Comparison of ENCODE assay signal across 18 cellular contexts in the genomic region with DNA sequence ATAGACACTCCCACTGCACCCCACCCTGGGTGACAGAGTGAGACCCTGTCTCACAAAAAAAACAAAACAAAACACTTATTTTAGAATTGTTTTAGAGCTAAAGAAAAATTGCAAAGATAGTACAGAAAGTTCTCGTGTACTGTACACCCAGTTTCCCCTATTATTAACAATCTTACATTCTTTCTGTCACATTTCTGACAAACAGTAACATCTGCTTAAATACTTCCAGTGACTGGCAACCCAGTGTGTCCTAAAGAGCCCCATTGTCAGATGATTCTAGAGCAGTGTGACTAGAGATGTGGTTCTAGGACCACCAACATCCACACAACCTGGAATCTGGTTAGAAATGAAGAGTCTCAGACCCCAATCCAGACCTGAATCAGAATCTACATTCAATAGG.
"Had no signal": no experiment of that assay in that cellular context is flagged by ENCODE, and none has a peak within 500 bp of the region (broad histone marks: within the 10 kb centered on the region; RNA-seq: fewer than 3 reads in every experiment).

No MANE protein-coding gene starts in this region.

- H3K4me1 Mint-ChIP-seq: naive thymus-derived CD8-positive, alpha-beta T cell; nephron progenitor cell; stimulated activated effector memory CD8-positive, alpha-beta T cell treated with anti-CD3 and anti-CD28 coated beads, Interleukin-12 subunit alpha, Interleukin-12 subunit beta, amount 100 ng/mL, for 72 hours had no signal

- H3K27me3 Mint-ChIP-seq: type B pancreatic cell had no signal

- H3K9me3 Mint-ChIP-seq: naive thymus-derived CD8-positive, alpha-beta T cell; stimulated activated effector memory CD8-positive, alpha-beta T cell treated with anti-CD3 and anti-CD28 coated beads, Interleukin-12 subunit alpha, Interleukin-12 subunit beta, amount 100 ng/mL, for 72 hours; type B pancreatic cell had no signal

- DNase-seq: cortex of kidney; hypothalamus; left ventricle myocardium superior; lower lobe of right lung; mucosa of descending colon; naive thymus-derived CD8-positive, alpha-beta T cell; nephron progenitor cell; nucleus accumbens; pancreas; right lobe of liver; stimulated activated CD4-positive, alpha-beta T cell treated with anti-CD3 and anti-CD28 coated beads, Interleukin-2, amount 100 ng/mL, for 24 hours; stimulated activated CD4-positive, alpha-beta T cell treated with anti-CD3 and anti-CD28 coated beads, Interleukin-4, amount 100 ng/mL, for 24 hours; stimulated activated naive CD4-positive, alpha-beta T cell treated with Interleukin-2 at 50 U/mL for 16 hours; stomach; tibial artery had no signal

- H3K36me3 ChIP-seq: lower lobe of right lung, pancreas, right lobe of liver, stomach, tibial artery had no signal

- H3K4me3 ChIP-seq: lower lobe of right lung, mucosa of descending colon, pancreas, right lobe of liver, stomach, tibial artery had no signal

- ATAC-seq: left ventricle myocardium superior; lower lobe of right lung; mucosa of descending colon; naive thymus-derived CD8-positive, alpha-beta T cell; pancreas; stimulated activated effector memory CD8-positive, alpha-beta T cell treated with anti-CD3 and anti-CD28 coated beads, Interleukin-12 subunit alpha, Interleukin-12 subunit beta, amount 100 ng/mL, for 72 hours had no signal

- H3K27me3 ChIP-seq: pancreas, right lobe of liver, stomach, tibial artery had no signal

- H3K27ac ChIP-seq: lower lobe of right lung, pancreas, right lobe of liver, stomach, tibial artery had no signal

- H3K4me3 Mint-ChIP-seq: mesothelial cell of epicardium; naive thymus-derived CD8-positive, alpha-beta T cell; nephron progenitor cell; stimulated activated effector memory CD8-positive, alpha-beta T cell treated with anti-CD3 and anti-CD28 coated beads, Interleukin-12 subunit alpha, Interleukin-12 subunit beta, amount 100 ng/mL, for 72 hours; type B pancreatic cell had no signal

- H3K36me3 Mint-ChIP-seq: mesothelial cell of epicardium; stimulated activated effector memory CD8-positive, alpha-beta T cell treated with anti-CD3 and anti-CD28 coated beads, Interleukin-12 subunit alpha, Interleukin-12 subunit beta, amount 100 ng/mL, for 72 hours; type B pancreatic cell had no signal

- H3K9me3 ChIP-seq: lower lobe of right lung, mucosa of descending colon, pancreas, right lobe of liver, stomach had no signal

- H3K27ac Mint-ChIP-seq: mesothelial cell of epicardium; naive thymus-derived CD8-positive, alpha-beta T cell; nephron progenitor cell; stimulated activated effector memory CD8-positive, alpha-beta T cell treated with anti-CD3 and anti-CD28 coated beads, Interleukin-12 subunit alpha, Interleukin-12 subunit beta, amount 100 ng/mL, for 72 hours; type B pancreatic cell had no signal
